ENCODE assay signal across 1 cellular context in the genomic region with DNA sequence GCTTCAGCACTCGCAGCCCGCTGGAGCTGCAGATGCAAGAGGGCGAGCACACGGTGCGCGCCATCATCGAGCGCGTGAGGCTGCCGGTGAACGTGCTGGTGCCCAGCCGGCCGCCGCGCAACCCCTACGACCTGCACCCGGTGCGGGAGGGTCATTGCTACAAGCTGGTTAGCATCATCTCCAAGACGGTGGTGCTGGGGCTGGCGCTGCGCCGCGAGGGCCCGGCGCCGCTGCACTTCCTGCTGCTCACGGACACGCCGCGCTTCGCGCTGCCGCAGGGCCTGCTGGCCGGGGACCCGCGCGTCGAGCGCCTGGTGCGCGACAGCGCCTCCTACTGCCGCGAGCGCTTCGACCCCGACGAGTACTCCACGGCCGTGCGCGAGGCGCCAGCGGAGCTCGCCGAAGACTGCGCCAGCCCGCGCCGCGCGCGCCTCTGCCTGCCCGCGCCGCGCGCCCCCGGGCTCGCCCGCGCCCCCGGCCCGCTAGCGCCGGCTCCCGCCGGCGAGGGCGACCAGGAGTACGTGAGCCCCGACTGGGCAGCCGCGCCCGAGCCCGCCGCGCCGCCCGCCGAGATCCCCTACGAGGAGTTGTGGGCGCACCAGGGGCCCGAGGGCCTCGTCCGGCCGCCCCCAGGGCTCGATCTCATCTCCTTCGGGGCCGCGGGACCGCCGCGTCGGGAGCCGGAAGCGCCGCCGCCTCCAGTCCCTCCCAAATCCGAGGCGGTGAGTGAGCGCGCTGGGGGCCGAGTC.
TF ChIP-seq lines count a peak whose summit lies in the region.

No MANE protein-coding gene starts in this region.

TF ChIP-seq in K562, 482 proteins besides CTCF, POLR2A, EP300 and RAD21 (continued from another document and continues in another):
- no peak for TF ChIP-seq HNRNPH1 (optimal IDR thresholded peaks at IDR 0.05; ENCODE audit: low read depth, low read length)
- TF ChIP-seq ZNF609 (CRISPR knock-in tag; IDR thresholded peaks at IDR 0.05; ENCODE audit: borderline replicate concordance): no peak
- peak; percentile 66 for TF ChIP-seq ATF7 (IDR thresholded peaks at IDR 0.05)
- TF ChIP-seq AFF4 (CRISPR knock-in tag; IDR thresholded peaks at IDR 0.05): peak; percentile 74; the same call in 1 of the 2 replicates
- TF ChIP-seq HDAC1 (IDR thresholded peaks at IDR 0.05): no peak
- TF ChIP-seq ZNF384 (IDR thresholded peaks at IDR 0.05; ENCODE audit: low read depth, low read length): no peak
- TF ChIP-seq E2F6 (IDR thresholded peaks at IDR 0.05; ENCODE audit: borderline replicate concordance in 1 of 2, extremely low read depth in 1 of 2, insufficient read depth in 1 of 2, insufficient read length in 1 of 2, low read depth in 1 of 2, low read length in 1 of 2, poor library complexity in 1 of 2, severe bottlenecking in 1 of 2): peak; percentile 97 to 99
- TF ChIP-seq NFYB (IDR thresholded peaks at IDR 0.05; ENCODE audit: extremely low read depth, insufficient read length): no peak
- TF ChIP-seq ZNF23 (CRISPR knock-in tag; IDR thresholded peaks at IDR 0.05): no peak
- TF ChIP-seq, protein P1, sequence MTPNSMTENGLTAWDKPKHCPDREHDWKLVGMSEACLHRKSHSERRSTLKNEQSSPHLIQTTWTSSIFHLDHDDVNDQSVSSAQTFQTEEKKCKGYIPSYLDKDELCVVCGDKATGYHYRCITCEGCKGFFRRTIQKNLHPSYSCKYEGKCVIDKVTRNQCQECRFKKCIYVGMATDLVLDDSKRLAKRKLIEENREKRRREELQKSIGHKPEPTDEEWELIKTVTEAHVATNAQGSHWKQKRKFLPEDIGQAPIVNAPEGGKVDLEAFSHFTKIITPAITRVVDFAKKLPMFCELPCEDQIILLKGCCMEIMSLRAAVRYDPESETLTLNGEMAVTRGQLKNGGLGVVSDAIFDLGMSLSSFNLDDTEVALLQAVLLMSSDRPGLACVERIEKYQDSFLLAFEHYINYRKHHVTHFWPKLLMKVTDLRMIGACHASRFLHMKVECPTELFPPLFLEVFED (CRISPR knock-in tag; conservative IDR thresholded peaks at IDR 0.05): no peak
- TF ChIP-seq SP1 (CRISPR knock-in tag; IDR thresholded peaks at IDR 0.05): no peak
- 0 out of 2 replicates have a peak, but pooled peaks have one; percentile 20 for TF ChIP-seq KLF1 (tag; IDR thresholded peaks at IDR 0.05)
- TF ChIP-seq, protein P2, sequence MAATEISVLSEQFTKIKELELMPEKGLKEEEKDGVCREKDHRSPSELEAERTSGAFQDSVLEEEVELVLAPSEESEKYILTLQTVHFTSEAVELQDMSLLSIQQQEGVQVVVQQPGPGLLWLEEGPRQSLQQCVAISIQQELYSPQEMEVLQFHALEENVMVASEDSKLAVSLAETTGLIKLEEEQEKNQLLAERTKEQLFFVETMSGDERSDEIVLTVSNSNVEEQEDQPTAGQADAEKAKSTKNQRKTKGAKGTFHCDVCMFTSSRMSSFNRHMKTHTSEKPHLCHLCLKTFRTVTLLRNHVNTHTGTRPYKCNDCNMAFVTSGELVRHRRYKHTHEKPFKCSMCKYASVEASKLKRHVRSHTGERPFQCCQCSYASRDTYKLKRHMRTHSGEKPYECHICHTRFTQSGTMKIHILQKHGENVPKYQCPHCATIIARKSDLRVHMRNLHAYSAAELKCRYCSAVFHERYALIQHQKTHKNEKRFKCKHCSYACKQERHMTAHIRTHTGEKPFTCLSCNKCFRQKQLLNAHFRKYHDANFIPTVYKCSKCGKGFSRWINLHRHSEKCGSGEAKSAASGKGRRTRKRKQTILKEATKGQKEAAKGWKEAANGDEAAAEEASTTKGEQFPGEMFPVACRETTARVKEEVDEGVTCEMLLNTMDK (IDR thresholded peaks at IDR 0.05; ENCODE audit: borderline replicate concordance, insufficient read depth, low read depth, low read length, poor library complexity, severe bottlenecking): peak; percentile 87
- TF ChIP-seq YBX1 (IDR thresholded peaks at IDR 0.05): no peak
- TF ChIP-seq, protein P3, sequence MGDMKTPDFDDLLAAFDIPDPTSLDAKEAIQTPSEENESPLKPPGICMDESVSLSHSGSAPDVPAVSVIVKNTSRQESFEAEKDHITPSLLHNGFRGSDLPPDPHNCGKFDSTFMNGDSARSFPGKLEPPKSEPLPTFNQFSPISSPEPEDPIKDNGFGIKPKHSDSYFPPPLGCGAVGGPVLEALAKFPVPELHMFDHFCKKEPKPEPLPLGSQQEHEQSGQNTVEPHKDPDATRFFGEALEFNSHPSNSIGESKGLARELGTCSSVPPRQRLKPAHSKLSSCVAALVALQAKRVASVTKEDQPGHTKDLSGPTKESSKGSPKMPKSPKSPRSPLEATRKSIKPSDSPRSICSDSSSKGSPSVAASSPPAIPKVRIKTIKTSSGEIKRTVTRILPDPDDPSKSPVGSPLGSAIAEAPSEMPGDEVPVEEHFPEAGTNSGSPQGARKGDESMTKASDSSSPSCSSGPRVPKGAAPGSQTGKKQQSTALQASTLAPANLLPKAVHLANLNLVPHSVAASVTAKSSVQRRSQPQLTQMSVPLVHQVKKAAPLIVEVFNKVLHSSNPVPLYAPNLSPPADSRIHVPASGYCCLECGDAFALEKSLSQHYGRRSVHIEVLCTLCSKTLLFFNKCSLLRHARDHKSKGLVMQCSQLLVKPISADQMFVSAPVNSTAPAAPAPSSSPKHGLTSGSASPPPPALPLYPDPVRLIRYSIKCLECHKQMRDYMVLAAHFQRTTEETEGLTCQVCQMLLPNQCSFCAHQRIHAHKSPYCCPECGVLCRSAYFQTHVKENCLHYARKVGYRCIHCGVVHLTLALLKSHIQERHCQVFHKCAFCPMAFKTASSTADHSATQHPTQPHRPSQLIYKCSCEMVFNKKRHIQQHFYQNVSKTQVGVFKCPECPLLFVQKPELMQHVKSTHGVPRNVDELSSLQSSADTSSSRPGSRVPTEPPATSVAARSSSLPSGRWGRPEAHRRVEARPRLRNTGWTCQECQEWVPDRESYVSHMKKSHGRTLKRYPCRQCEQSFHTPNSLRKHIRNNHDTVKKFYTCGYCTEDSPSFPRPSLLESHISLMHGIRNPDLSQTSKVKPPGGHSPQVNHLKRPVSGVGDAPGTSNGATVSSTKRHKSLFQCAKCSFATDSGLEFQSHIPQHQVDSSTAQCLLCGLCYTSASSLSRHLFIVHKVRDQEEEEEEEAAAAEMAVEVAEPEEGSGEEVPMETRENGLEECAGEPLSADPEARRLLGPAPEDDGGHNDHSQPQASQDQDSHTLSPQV (IDR thresholded peaks at IDR 0.05): peak; percentile 97
- no peak for TF ChIP-seq EWSR1 (IDR thresholded peaks at IDR 0.05; ENCODE audit: borderline replicate concordance, low read depth, partially characterized antibody)
- TF ChIP-seq YY1 (IDR thresholded peaks at IDR 0.05; ENCODE audit: borderline replicate concordance in 1 of 3, control insufficient read depth in 1 of 3, extremely low read depth in 1 of 3, insufficient read depth in 3 of 3, insufficient read length in 1 of 3, insufficient replicate concordance in 2 of 3, low read depth in 1 of 3, low read length in 2 of 3): peak in 2 of 3 experiments; percentile 60 to 69
- 0 out of 2 replicates have a peak, but pooled peaks have one; percentile 38 for TF ChIP-seq ZNF449 (CRISPR knock-in tag; IDR thresholded peaks at IDR 0.05)
- TF ChIP-seq NR1H2 (CRISPR knock-in tag; IDR thresholded peaks at IDR 0.05): peak; percentile 95
- TF ChIP-seq SNIP1 (IDR thresholded peaks at IDR 0.05; ENCODE audit: low read depth): no peak
- peak; percentile 91 for TF ChIP-seq ZNF197 (CRISPR knock-in tag; IDR thresholded peaks at IDR 0.05; ENCODE audit: low read depth)
- TF ChIP-seq, protein P4, sequence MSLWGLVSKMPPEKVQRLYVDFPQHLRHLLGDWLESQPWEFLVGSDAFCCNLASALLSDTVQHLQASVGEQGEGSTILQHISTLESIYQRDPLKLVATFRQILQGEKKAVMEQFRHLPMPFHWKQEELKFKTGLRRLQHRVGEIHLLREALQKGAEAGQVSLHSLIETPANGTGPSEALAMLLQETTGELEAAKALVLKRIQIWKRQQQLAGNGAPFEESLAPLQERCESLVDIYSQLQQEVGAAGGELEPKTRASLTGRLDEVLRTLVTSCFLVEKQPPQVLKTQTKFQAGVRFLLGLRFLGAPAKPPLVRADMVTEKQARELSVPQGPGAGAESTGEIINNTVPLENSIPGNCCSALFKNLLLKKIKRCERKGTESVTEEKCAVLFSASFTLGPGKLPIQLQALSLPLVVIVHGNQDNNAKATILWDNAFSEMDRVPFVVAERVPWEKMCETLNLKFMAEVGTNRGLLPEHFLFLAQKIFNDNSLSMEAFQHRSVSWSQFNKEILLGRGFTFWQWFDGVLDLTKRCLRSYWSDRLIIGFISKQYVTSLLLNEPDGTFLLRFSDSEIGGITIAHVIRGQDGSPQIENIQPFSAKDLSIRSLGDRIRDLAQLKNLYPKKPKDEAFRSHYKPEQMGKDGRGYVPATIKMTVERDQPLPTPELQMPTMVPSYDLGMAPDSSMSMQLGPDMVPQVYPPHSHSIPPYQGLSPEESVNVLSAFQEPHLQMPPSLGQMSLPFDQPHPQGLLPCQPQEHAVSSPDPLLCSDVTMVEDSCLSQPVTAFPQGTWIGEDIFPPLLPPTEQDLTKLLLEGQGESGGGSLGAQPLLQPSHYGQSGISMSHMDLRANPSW (CRISPR knock-in tag; IDR thresholded peaks at IDR 0.05): peak; percentile 91; the same call in 1 of the 2 replicates
- TF ChIP-seq ESRRB (CRISPR knock-in tag; IDR thresholded peaks at IDR 0.05; ENCODE audit: borderline replicate concordance): no peak
- TF ChIP-seq PCBP2 (IDR thresholded peaks at IDR 0.05; ENCODE audit: low read depth, low read length, poor library complexity, severe bottlenecking): no peak
